9 cellular contexts compared by ENCODE assay signal in the genomic region with DNA sequence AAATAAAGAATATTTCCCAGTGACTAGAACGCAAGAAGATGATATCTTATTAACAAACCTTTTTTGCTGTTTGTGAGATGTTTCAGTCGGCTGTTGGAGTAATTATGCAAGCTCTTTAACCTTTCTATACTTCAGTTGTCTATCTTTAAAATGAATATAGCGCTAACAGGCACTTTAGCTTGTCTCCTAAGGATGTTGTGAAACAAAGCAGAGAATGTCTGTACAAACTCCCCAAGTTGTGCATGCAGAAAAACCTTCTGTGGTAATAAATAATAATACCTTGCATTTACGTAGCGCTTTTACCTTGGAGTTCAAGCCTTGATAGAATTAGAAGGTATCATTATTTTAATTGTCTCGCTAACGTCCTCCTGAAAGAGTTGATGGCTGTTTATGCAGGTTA. TPM values are rescaled to one million over a fixed set of nuclear protein-coding genes. Genes with fewer than 3 reads are reported as not detected.
DNase-seq lines count a peak whose midpoint lies in the region; ATAC-seq and TF ChIP-seq lines count a peak whose summit lies in the region.
"Had no signal": no experiment of that assay in that cellular context is flagged by ENCODE, and none has a peak within 500 bp of the region (broad histone marks: within the 10 kb centered on the region; RNA-seq: fewer than 3 reads in every experiment).

No MANE protein-coding gene starts in this region.

- no peaks in the 10 kb centered on the region for H3K9me3 ChIP-seq in thoracic aorta
- no peaks in the 10 kb centered on the region for H3K9me3 ChIP-seq in SJCRH30 (replicated peaks)

- DNase-seq in activated T-cell treated with anti-CD3 and anti-CD28 coated beads, Interleukin-2, amount 50 U/mL, for 72 hours, result no peak
- no peak for DNase-seq in activated T-cell treated with anti-CD3 and anti-CD28 coated beads, Interleukin-2, amount 50 U/mL, for 1 hour
- DNase-seq in activated naive CD8-positive, alpha-beta T cell treated with anti-CD3 and anti-CD28 coated beads for 36 hours, result no peak
- DNase-seq in memory B cell (ENCODE audit: low spot score in 2 of 2) (no peak), thoracic aorta (ENCODE audit: low spot score) (no peak), SJCRH30 (no peak)

- H3K36me3 ChIP-seq in thoracic aorta, result no peaks in the 10 kb centered on the region
- no peaks in the 10 kb centered on the region for H3K36me3 ChIP-seq in SJCRH30

- ATAC-seq in activated T-cell treated with anti-CD3 and anti-CD28 coated beads, Interleukin-2, amount 50 U/mL, for 72 hours (replicated peaks in 1 of 2), result no peak
- ATAC-seq in memory B cell (ENCODE audit: low read depth) (no peak), thoracic aorta (ENCODE audit: insufficient number of reproducible peaks, low FRiP score, low read depth) (no peak), HG03280 (IDR thresholded peaks at IDR 0.05; ENCODE audit: unreplicated experiment) (no peak), HG03135 (IDR thresholded peaks at IDR 0.05; ENCODE audit: unreplicated experiment) (no peak)

- H3K4me3 ChIP-seq in thoracic aorta (peak overlapping the region; percentile 53), SJCRH30 (no peak overlapping the region)

- H3K27ac Mint-ChIP-seq in activated T-cell treated with anti-CD3 and anti-CD28 coated beads, Interleukin-2, amount 50 U/mL, for 72 hours, result no peak overlapping the region
- H3K27ac Mint-ChIP-seq in activated naive CD8-positive, alpha-beta T cell treated with anti-CD3 and anti-CD28 coated beads for 36 hours, result peak overlapping the region; percentile 62
- peak overlapping the region; percentile 31 for H3K27ac Mint-ChIP-seq in memory B cell

- H3K4me1 ChIP-seq in thoracic aorta (ENCODE audit: control insufficient read depth in 1 of 2, low read depth in 2 of 2) (peaks cover 9 to 14% of the 10 kb centered on the region in 2 donors), SJCRH30 (no peaks in the 10 kb centered on the region)

- H3K27me3 ChIP-seq in thoracic aorta (replicated peaks; ENCODE audit: insufficient read depth) (no peaks in the 10 kb centered on the region), SJCRH30 (no peaks in the 10 kb centered on the region)

- no peaks in the 10 kb centered on the region for H3K27me3 Mint-ChIP-seq in activated T-cell treated with anti-CD3 and anti-CD28 coated beads, Interleukin-2, amount 50 U/mL, for 72 hours (ENCODE audit: low read depth)
- H3K27me3 Mint-ChIP-seq in activated naive CD8-positive, alpha-beta T cell treated with anti-CD3 and anti-CD28 coated beads for 36 hours, result no peaks in the 10 kb centered on the region
- no peaks in the 10 kb centered on the region for H3K27me3 Mint-ChIP-seq in memory B cell

- peaks cover 15 to 17% of the 10 kb centered on the region in 2 donors for H3K36me3 Mint-ChIP-seq in activated T-cell treated with anti-CD3 and anti-CD28 coated beads, Interleukin-2, amount 50 U/mL, for 72 hours (ENCODE audit: insufficient read depth in 2 of 2)
- peaks cover 19% of the 10 kb centered on the region for H3K36me3 Mint-ChIP-seq in activated naive CD8-positive, alpha-beta T cell treated with anti-CD3 and anti-CD28 coated beads for 36 hours
- H3K36me3 Mint-ChIP-seq in memory B cell, result peaks cover 4% of the 10 kb centered on the region

- peaks cover 32% of the 10 kb centered on the region for H3K4me1 Mint-ChIP-seq in activated T-cell treated with anti-CD3 and anti-CD28 coated beads, Interleukin-2, amount 50 U/mL, for 72 hours (ENCODE audit: low read depth)
- H3K4me1 Mint-ChIP-seq in activated naive CD8-positive, alpha-beta T cell treated with anti-CD3 and anti-CD28 coated beads for 36 hours, result peaks cover 27% of the 10 kb centered on the region
- H3K4me1 Mint-ChIP-seq in memory B cell, result peaks cover 38% of the 10 kb centered on the region

- H3K9me3 Mint-ChIP-seq in activated T-cell treated with anti-CD3 and anti-CD28 coated beads, Interleukin-2, amount 50 U/mL, for 72 hours, result no peaks in the 10 kb centered on the region
- no peaks in the 10 kb centered on the region for H3K9me3 Mint-ChIP-seq in activated naive CD8-positive, alpha-beta T cell treated with anti-CD3 and anti-CD28 coated beads for 36 hours
- no peaks in the 10 kb centered on the region for H3K9me3 Mint-ChIP-seq in memory B cell

- H3K4me3 Mint-ChIP-seq in activated T-cell treated with anti-CD3 and anti-CD28 coated beads, Interleukin-2, amount 50 U/mL, for 72 hours, result peak overlapping the region; percentile 77 to 83
- peak overlapping the region; percentile 72 for H3K4me3 Mint-ChIP-seq in activated naive CD8-positive, alpha-beta T cell treated with anti-CD3 and anti-CD28 coated beads for 36 hours
- peak overlapping the region; percentile 78 for H3K4me3 Mint-ChIP-seq in memory B cell

- H3K27ac ChIP-seq in thoracic aorta (peak overlapping the region in 1 of 2 donors; percentile 43), SJCRH30 (no peak overlapping the region)
- H3K27ac ChIP-seq: C4-2B had no signal

- no peak for TF ChIP-seq CTCF in thoracic aorta (IDR thresholded peaks at IDR 0.05)

RNA-seq across cellular contexts. Expression of gene KDM2A, which starts 1.9 kb away (rescaled TPM):
- 100 to 1,000 TPM; 104 to 107 TPM for total RNA-seq in activated T-cell treated with anti-CD3 and anti-CD28 coated beads, Interleukin-2, amount 50 U/mL, for 72 hours
- 10 to 100 TPM; 77.4 to 80.9 TPM for total RNA-seq in activated naive CD8-positive, alpha-beta T cell treated with anti-CD3 and anti-CD28 coated beads for 36 hours
- total RNA-seq in thoracic aorta, result 100 to 1,000 TPM in 1 of 2 donors, 10 to 100 TPM in 1; 40.1 to 130 TPM
- total RNA-seq in SJCRH30 (2014; rRNA removed; shearing (Covaris generic)), result 32.2 and 33.7 TPM in 2 replicates
